In genomic region chr5:131664929-131665328, GRCh38 we compare ENCODE assay signal across 22 cellular contexts. TPM values are rescaled to one million over a fixed set of nuclear protein-coding genes. Genes with fewer than 3 reads are reported as not detected.
DNase-seq lines count a peak whose midpoint lies in the region; ATAC-seq, FAIRE-seq and TF ChIP-seq lines count a peak whose summit lies in the region.
"Had no signal": no experiment of that assay in that cellular context is flagged by ENCODE, and none has a peak within 500 bp of the region (broad histone marks: within the 10 kb centered on the region; RNA-seq: fewer than 3 reads in every experiment).

No MANE protein-coding gene starts in this region.

- no peak for DNase-seq in stimulated activated CD4-positive, alpha-beta T cell treated with anti-CD3 and anti-CD28 coated beads, Interleukin-15, amount 100 ng/mL, for 24 hours
- DNase-seq in H9: no peak
- DNase-seq: Caco-2; CD4-positive, alpha-beta T cell; GDM1; HFFc6; MV-4-11; NCI-H187; NCI-H2107; NCI-H510A treated with DMSO at 0.1 percent for 48 hours; NCI-H774; Right ventricle myocardium superior had no signal

- H3K27ac ChIP-seq in H9 (ENCODE audit: insufficient read length, low read depth, low read length): no peak overlapping the region
- H3K27ac ChIP-seq: A549, HL-60, KMS-11 had no signal

- H2BK120ac ChIP-seq in H9 (ENCODE audit: low read depth, low read length, poor library complexity, severe bottlenecking): no peak overlapping the region

- H3K27me3 Mint-ChIP-seq in H9 (ENCODE audit: low read depth): no peaks in the 10 kb centered on the region; the same call in 1 of the 2 replicates
- H3K27me3 Mint-ChIP-seq: CD4-positive, alpha-beta T cell had no signal

- no peaks in the 10 kb centered on the region for H3K4me1 ChIP-seq in H9 (ENCODE audit: insufficient read depth, low read length)
- H3K4me1 ChIP-seq: Caco-2 had no signal

- no CpG with 5 or more reads among the region's 1 CpG for WGBS in H9 (ENCODE audit: extremely low coverage, insufficient read length, low lambda C conversion rate)

- H3K36me3 Mint-ChIP-seq in H9 (ENCODE audit: insufficient read depth in 1 of 3, low read depth in 3 of 3): peaks cover 18 to 20% (median 20%) of the 10 kb centered on the region in 3 experiments

- H2BK15ac ChIP-seq in H9 (ENCODE audit: low read depth, low read length): no peak overlapping the region

- no peaks in the 10 kb centered on the region for H4K20me1 ChIP-seq in H9 (ENCODE audit: control insufficient read depth, insufficient read depth, insufficient read length)

- H4K8ac ChIP-seq in H9 (replicated peaks; ENCODE audit: insufficient read length, low read depth, low read length): no peak overlapping the region

- no peak overlapping the region for H3T11ph ChIP-seq in H9 (ENCODE audit: low read length)

- no peaks in the 10 kb centered on the region for H3K79me1 ChIP-seq in H9 (ENCODE audit: insufficient read depth, low read depth, low read length, poor library complexity, severe bottlenecking)

- H2AK5ac ChIP-seq in H9 (ENCODE audit: insufficient read length, low read length): no peak overlapping the region

- no peaks in the 10 kb centered on the region for H3K27me3 ChIP-seq in H9 (ENCODE audit: insufficient read depth, low read length)

- no peak overlapping the region for H3K9ac ChIP-seq in H9 (ENCODE audit: extremely low read depth, insufficient read length, low read length)
- H3K9ac ChIP-seq: KMS-11 had no signal

- no peak overlapping the region for H2AFZ ChIP-seq in H9 (ENCODE audit: low read length)

- H4K91ac ChIP-seq in H9 (ENCODE audit: insufficient read length, low read depth, low read length): no peak overlapping the region

- peaks cover 0 to 2% of the 10 kb centered on the region in 2 experiments; a peak in 1 of 5 replicates for H3K9me3 Mint-ChIP-seq in H9
- H3K9me3 Mint-ChIP-seq: HFFc6 had no signal

- H3K23ac ChIP-seq in H9 (ENCODE audit: insufficient read length, low read depth, low read length): no peak overlapping the region

- H3K4ac ChIP-seq in H9 (ENCODE audit: low read depth, low read length): no peak overlapping the region

- H3K4me3 Mint-ChIP-seq in H9: no peak overlapping the region
- H3K4me3 Mint-ChIP-seq: CD4-positive, alpha-beta T cell; HFFc6 had no signal

- ATAC-seq in GM18520 (IDR thresholded peaks at IDR 0.05; ENCODE audit: unreplicated experiment): peak; percentile 84
- ATAC-seq in GM21529 (IDR thresholded peaks at IDR 0.05; ENCODE audit: unreplicated experiment): peak; percentile 59
- ATAC-seq in HG03175 (IDR thresholded peaks at IDR 0.05; ENCODE audit: unreplicated experiment): peak; percentile 45
- no peak for ATAC-seq in HG03342 (IDR thresholded peaks at IDR 0.05; ENCODE audit: unreplicated experiment)
- ATAC-seq: A549 had no signal

- no peak overlapping the region for H2BK20ac ChIP-seq in H9 (ENCODE audit: low read depth, low read length, poor library complexity, severe bottlenecking)

- no peak overlapping the region for H3K14ac ChIP-seq in H9 (ENCODE audit: insufficient read depth, low read length)

- peaks cover 5% of the 10 kb centered on the region for H3K9me3 ChIP-seq in H9 (ENCODE audit: control insufficient read depth, low read depth, low read length)
- H3K9me3 ChIP-seq: A549, Caco-2 had no signal

- H3K4me1 Mint-ChIP-seq in H9: no peaks in the 10 kb centered on the region; a peak in 1 of 4 replicates

- TF ChIP-seq CTCF in H9 (conservative IDR thresholded peaks at IDR 0.05): no peak

- H4K5ac ChIP-seq in H9 (ENCODE audit: insufficient read length, low read depth, low read length): no peak overlapping the region

- H3K27ac Mint-ChIP-seq in H9: no peak overlapping the region
- H3K27ac Mint-ChIP-seq: CD4-positive, alpha-beta T cell; HFFc6 had no signal

- H2BK5ac ChIP-seq in H9 (ENCODE audit: insufficient read length, low read length): no peak overlapping the region

- no peak overlapping the region for H3K18ac ChIP-seq in H9 (ENCODE audit: insufficient read length, low read depth, low read length)

- H3K79me2 ChIP-seq in H9 (ENCODE audit: insufficient read depth, low read length): no peaks in the 10 kb centered on the region

- no peak overlapping the region for H2BK12ac ChIP-seq in H9 (ENCODE audit: insufficient read length, low read depth, low read length)

- no peaks in the 10 kb centered on the region for H3K23me2 ChIP-seq in H9 (ENCODE audit: insufficient read length, low read depth, low read length, poor library complexity, severe bottlenecking)

- peak; percentile 60 for FAIRE-seq in islet of Langerhans (lab: Jason Lieb, UNC)
- FAIRE-seq: A549, GM18507, H54 had no signal

- no peak overlapping the region for H3K4me2 ChIP-seq in H9 (ENCODE audit: insufficient read depth, insufficient read length, low read length)
- H3K4me2 ChIP-seq: A549, KMS-11 had no signal

- H3K56ac ChIP-seq in H9 (ENCODE audit: insufficient read length, low read depth, low read length): no peak overlapping the region

RNA-seq across cellular contexts. Expression of gene RAPGEF6, which starts 29.9 kb away (rescaled TPM):
- 19.7 and 23.2 TPM in 2 replicates for total RNA-seq in H9 (2021)
